ENCODE assay signal across 13 cellular contexts in the genomic region with DNA sequence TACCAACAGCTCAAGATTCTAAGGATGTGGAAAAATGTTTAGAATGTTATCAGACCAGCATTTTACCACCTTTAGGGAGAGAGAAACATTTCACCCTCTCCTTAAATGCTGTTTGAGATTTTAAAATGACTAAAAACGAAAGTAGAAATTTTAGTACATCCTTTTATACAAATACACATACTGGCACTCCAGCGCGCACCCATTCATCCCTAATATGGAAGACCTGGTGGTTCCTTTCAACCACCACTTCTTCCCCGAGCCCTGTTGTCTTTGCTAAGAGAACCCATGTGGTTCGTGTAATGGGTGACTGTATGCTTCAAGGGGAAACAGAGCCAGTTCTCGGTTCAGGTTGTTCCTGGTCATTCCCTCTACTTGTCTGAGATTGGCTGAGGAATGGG. TPM values are rescaled to one million over a fixed set of nuclear protein-coding genes. Genes with fewer than 3 reads are reported as not detected.
DNase-seq lines count a peak whose midpoint lies in the region; ATAC-seq, FAIRE-seq and TF ChIP-seq lines count a peak whose summit lies in the region.
"Had no signal": no experiment of that assay in that cellular context is flagged by ENCODE, and none has a peak within 500 bp of the region (broad histone marks: within the 10 kb centered on the region; RNA-seq: fewer than 3 reads in every experiment).

No MANE protein-coding gene starts in this region.

- in situ Hi-C loops in brain microvascular endothelial cell (cut with HindIII; ENCODE audit: low pct_ligation_motif_present, low sequenced_read_pairs) = no loop called here

- FAIRE-seq in D721Med (lab: Jason Lieb, UNC) = no peak

- peak overlapping the region; percentile 76 for H3K27ac ChIP-seq in VCaP
- H3K27ac ChIP-seq in lower lobe of right lung = peak overlapping the region; percentile 33
- no peak overlapping the region for H3K27ac ChIP-seq in brain microvascular endothelial cell
- H3K27ac ChIP-seq in adrenal gland = no peak overlapping the region
- H3K27ac ChIP-seq: psoas muscle had no signal

- H3K4me1 ChIP-seq in lower lobe of right lung (peaks cover 55% of the 10 kb centered on the region), adrenal gland (replicated peaks in 1 of 2) (peaks cover 0 to 38% of the 10 kb centered on the region in 2 donors)

- ATAC-seq in lower lobe of right lung = peak in 1 of 2 donors; percentile 9
- ATAC-seq: PC-3 had no signal

- peak overlapping the region; percentile 31; the same call in 1 of the 2 replicates for H3K4me3 ChIP-seq in GM06990 (replicated peaks; ENCODE audit: low read depth, low read length)
- H3K4me3 ChIP-seq in lower lobe of right lung = peak overlapping the region; percentile 7
- no peak overlapping the region for H3K4me3 ChIP-seq in brain microvascular endothelial cell (ENCODE audit: low read depth, low read length)
- H3K4me3 ChIP-seq in adrenal gland = no peak overlapping the region
- H3K4me3 ChIP-seq: psoas muscle had no signal

- H3K27me3 ChIP-seq in GM06990 (replicated peaks; ENCODE audit: control insufficient read depth, insufficient read depth, low read length) (no peaks in the 10 kb centered on the region), lower lobe of right lung (ENCODE audit: low read depth) (no peaks in the 10 kb centered on the region), brain microvascular endothelial cell (replicated peaks) (no peaks in the 10 kb centered on the region), adrenal gland (no peaks in the 10 kb centered on the region)

- H3K9me3 ChIP-seq in lower lobe of right lung (no peaks in the 10 kb centered on the region), adrenal gland (replicated peaks in 1 of 3) (no peaks in the 10 kb centered on the region)
- H3K9me3 ChIP-seq: psoas muscle had no signal

- H3K36me3 ChIP-seq in GM06990 (ENCODE audit: control insufficient read depth, insufficient read depth, low read length) (peaks cover 3% of the 10 kb centered on the region), lower lobe of right lung (no peaks in the 10 kb centered on the region), brain microvascular endothelial cell (replicated peaks) (no peaks in the 10 kb centered on the region), adrenal gland (replicated peaks in 1 of 2) (peaks cover 0 to 5% of the 10 kb centered on the region in 2 donors)

- DNase-seq in CD14-positive monocyte (ENCODE audit: low spot score) (peak; percentile 44), GM06990 (ENCODE audit: extremely low read depth, insufficient read length) (no peak), lower lobe of right lung (no peak), glutamatergic neuron (no peak), D721Med (ENCODE audit: insufficient read length, low spot score) (no peak), brain microvascular endothelial cell (no peak), adrenal gland (no peak)
- DNase-seq: endodermal cell, mammary epithelial cell, NCI-H1694, PC-3, psoas muscle had no signal

- intact Hi-C loops in CD14-positive monocyte (cut with micrococcal nuclease) = no loop called here
- intact Hi-C loops in lower lobe of right lung (cut with DNase I) = no loop called here
- intact Hi-C loops in adrenal gland (cut with DNase I) = no loop called here

- peaks cover 0 to 6% of the 10 kb centered on the region in 2 donors for H3K36me3 Mint-ChIP-seq in CD14-positive monocyte
- no peaks in the 10 kb centered on the region for H3K36me3 Mint-ChIP-seq in glutamatergic neuron (ENCODE audit: unreplicated experiment)

- peak overlapping the region; percentile 67 to 91 (median 85) for H3K27ac Mint-ChIP-seq in CD14-positive monocyte
- H3K27ac Mint-ChIP-seq in glutamatergic neuron (ENCODE audit: unreplicated experiment) = no peak overlapping the region
- H3K27ac Mint-ChIP-seq: endodermal cell had no signal

- H3K4me1 Mint-ChIP-seq in CD14-positive monocyte = peaks cover 96% of the 10 kb centered on the region
- H3K4me1 Mint-ChIP-seq in glutamatergic neuron (ENCODE audit: low read depth, unreplicated experiment) = peaks cover 9% of the 10 kb centered on the region

- TF ChIP-seq POLR2A in adrenal gland (IDR thresholded peaks at IDR 0.05) = no peak

- 78 to 83% (median 80%) methylated on average over 6 of the region's 6 CpGs for WGBS in adrenal gland, 4 donors

- H3K27me3 Mint-ChIP-seq in CD14-positive monocyte (ENCODE audit: low read depth in 3 of 3) (no peaks in the 10 kb centered on the region), glutamatergic neuron (ENCODE audit: unreplicated experiment) (peaks cover 1% of the 10 kb centered on the region)

- peak overlapping the region; percentile 48 to 54 for H3K4me3 Mint-ChIP-seq in CD14-positive monocyte
- H3K4me3 Mint-ChIP-seq in glutamatergic neuron (ENCODE audit: unreplicated experiment) = no peak overlapping the region
- H3K4me3 Mint-ChIP-seq: endodermal cell had no signal

- no peak for TF ChIP-seq CTCF in CD14-positive monocyte (IDR thresholded peaks at IDR 0.05)
- TF ChIP-seq CTCF in GM06990 (IDR thresholded peaks at IDR 0.05; ENCODE audit: insufficient read depth, low read length, poor library complexity, severe bottlenecking) = no peak
- TF ChIP-seq CTCF in VCaP (conservative IDR thresholded peaks at IDR 0.05) = no peak
- no peak for TF ChIP-seq CTCF in lower lobe of right lung (IDR thresholded peaks at IDR 0.05)
- no peak for TF ChIP-seq CTCF in glutamatergic neuron (IDR thresholded peaks at IDR 0.05; ENCODE audit: partially characterized antibody, unreplicated experiment)
- TF ChIP-seq CTCF in D721Med (IDR thresholded peaks at IDR 0.05; ENCODE audit: insufficient read depth, missing control alignments) = no peak
- TF ChIP-seq CTCF in brain microvascular endothelial cell (IDR thresholded peaks at IDR 0.05; ENCODE audit: low read depth, low read length, missing control alignments) = no peak
- TF ChIP-seq CTCF in adrenal gland (IDR thresholded peaks at IDR 0.05) = no peak

- peaks cover 0 to 6% (median 0%) of the 10 kb centered on the region in 7 donors for H3K9me3 Mint-ChIP-seq in CD14-positive monocyte
- H3K9me3 Mint-ChIP-seq in glutamatergic neuron (ENCODE audit: unreplicated experiment) = no peaks in the 10 kb centered on the region
- H3K9me3 Mint-ChIP-seq: endodermal cell had no signal

RNA-seq across cellular contexts. Expression of a gene that starts 21.3 kb away (rescaled TPM):
- polyA plus RNA-seq in CD14-positive monocyte (1 to 10 TPM; 1.9 to 3.9 TPM), adrenal gland (1 to 10 TPM; 4.7 to 5.9 (median 4.7) TPM)
- total RNA-seq in lower lobe of right lung (7.2 TPM), glutamatergic neuron (ENCODE audit: unreplicated experiment) (9.7 TPM), adrenal gland (1 to 10 TPM; 2.8 to 9.3 (median 7.1) TPM)

RNA-seq across cellular contexts. Expression of a gene that starts 42.1 kb away (rescaled TPM):
- polyA plus RNA-seq in CD14-positive monocyte = 100 to 1,000 TPM; 146 to 164 TPM
- total RNA-seq in lower lobe of right lung = 63.0 TPM
- total RNA-seq in glutamatergic neuron (ENCODE audit: unreplicated experiment) = 64.2 TPM
- total RNA-seq in adrenal gland = 100 to 1,000 TPM in 4 of 8 donors, 10 to 100 TPM in 4; 62.5 to 201 (median 100) TPM
- polyA plus RNA-seq in adrenal gland = 10 to 100 TPM; 26.9 to 47.8 (median 41.3) TPM

Comparison
In these comparisons a context has a peak if more than half of its experiments do, and no peak if none do; other contexts are left out.
1. H3K4me3 ChIP-seq: peak in GM06990 (single experiment) and lower lobe of right lung (single experiment); none in brain microvascular endothelial cell (single experiment) and adrenal gland (0 of 4).
2. H3K27ac ChIP-seq: peak in VCaP (single experiment) and lower lobe of right lung (single experiment); none in brain microvascular endothelial cell (single experiment) and adrenal gland (0 of 5).